1 cellular context compared by ENCODE assay signal in genomic region chr7:158391141-158391540, GRCh38.
TF ChIP-seq lines count a peak whose summit lies in the region.

No MANE protein-coding gene starts in this region.

TF ChIP-seq in K562, 482 proteins besides CTCF, POLR2A, EP300 and RAD21 (continued from another document):
- no peak for TF ChIP-seq ZNF407 (IDR thresholded peaks at IDR 0.05; ENCODE audit: low read depth)
TF ChIP-seq in K562: peak in this region for 0.
